8 cellular contexts compared by ENCODE assay signal in the genomic region with DNA sequence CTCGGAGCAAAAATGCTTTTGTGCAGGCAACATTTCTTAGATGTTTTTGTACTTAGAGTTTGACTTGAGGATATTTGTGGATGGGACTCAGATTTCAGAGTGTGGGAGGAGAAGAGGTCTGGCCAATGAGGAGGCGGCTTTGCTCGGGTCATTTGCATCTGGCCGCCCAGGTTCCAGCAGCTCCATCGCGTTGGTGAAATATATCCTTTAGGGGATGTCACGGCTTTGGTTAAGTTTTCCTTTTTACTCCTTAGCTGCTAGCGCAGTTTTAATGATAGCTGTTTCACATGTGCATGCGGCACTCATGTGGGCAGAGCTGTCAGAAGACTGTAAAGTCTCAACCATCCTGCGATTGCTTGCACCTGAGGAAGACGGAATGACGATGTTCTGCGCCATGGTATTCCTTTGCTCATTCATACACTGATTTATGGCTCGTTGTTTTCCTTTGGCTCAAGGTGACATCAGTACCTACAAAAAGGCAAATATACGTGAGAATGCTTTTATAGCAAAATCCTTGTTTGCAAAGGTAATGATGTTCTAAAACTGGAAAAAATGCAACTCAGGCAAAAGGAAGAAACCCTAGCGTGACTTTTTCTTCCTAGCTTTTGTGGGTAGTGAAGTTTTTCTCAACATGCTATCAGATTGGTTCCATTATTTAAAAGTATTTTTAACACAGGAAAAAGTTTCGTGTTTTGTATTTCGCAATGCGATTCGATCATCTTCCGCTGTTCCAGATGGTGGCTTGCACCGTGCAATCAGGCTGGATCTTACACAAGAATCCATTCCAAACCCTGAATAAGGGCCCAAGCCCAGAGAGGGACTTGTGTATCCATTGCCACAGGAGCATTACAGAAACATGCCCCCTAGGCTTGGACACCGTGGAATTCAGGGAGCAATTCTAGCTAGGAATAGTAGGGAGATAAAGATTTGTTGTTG.
A peak's percentile ranks its signal among the peaks of the same experiment; 100 is the strongest.
DNase-seq lines count a peak whose midpoint lies in the region; ATAC-seq and TF ChIP-seq lines count a peak whose summit lies in the region.

No MANE protein-coding gene starts in this region.

- H2AFZ ChIP-seq in MM.1S (ENCODE audit: low read length) = 0 out of 2 replicates have a peak overlapping the region, but pooled peaks have one; percentile 0

- H3K4me3 ChIP-seq in BJ (ENCODE audit: low read depth, low read length) = peak overlapping the region; percentile 41
- no peak overlapping the region for H3K4me3 ChIP-seq in MM.1S (ENCODE audit: low read length)

- no peaks in the 10 kb centered on the region for H3K27me3 ChIP-seq in BJ (ENCODE audit: control insufficient read depth, insufficient read depth, low read length)
- H3K27me3 ChIP-seq in MM.1S (replicated peaks; ENCODE audit: insufficient read depth, low read length) = no peaks in the 10 kb centered on the region

- no peaks in the 10 kb centered on the region for H4K20me1 ChIP-seq in MM.1S (ENCODE audit: insufficient read depth, low read length)

- CTCF ChIA-PET in BJ (lab: Yijun Ruan, JAX) = interaction anchor here (0.7 to 2.1 kb wide), 7 partner anchors 10 to 167 kb away, joined by 3 to 9 read pairs (median 3); no protein-coding TSS in a partner anchor
- CTCF ChIA-PET in activated CD8-positive, alpha-beta T cell treated with anti-CD3 and anti-CD28 coated beads for 36 hours (lab: Charles Lee) = interaction anchor here (0.7 to 0.9 kb wide), 2 partner anchors 9 to 49 kb away, joined by 3 read pairs; no protein-coding TSS in a partner anchor

- H3K9me2 ChIP-seq in MM.1S (replicated peaks; ENCODE audit: insufficient read depth, low read length) = no peaks in the 10 kb centered on the region

- no peak overlapping the region for H3K27ac ChIP-seq in MM.1S (ENCODE audit: low read length)

- H3K27me3 Mint-ChIP-seq in activated CD8-positive, alpha-beta T cell treated with anti-CD3 and anti-CD28 coated beads for 36 hours = peaks cover 12% of the 10 kb centered on the region

- intact Hi-C loops in Right ventricle myocardium inferior (cut with DNase I) = no loop called here
- intact Hi-C loops in activated CD8-positive, alpha-beta T cell treated with anti-CD3 and anti-CD28 coated beads for 36 hours (cut with micrococcal nuclease) = no loop called here

- H3K9ac ChIP-seq in MM.1S (ENCODE audit: low read length) = no peak overlapping the region

- H3K36me3 Mint-ChIP-seq in activated CD8-positive, alpha-beta T cell treated with anti-CD3 and anti-CD28 coated beads for 36 hours (ENCODE audit: low read depth) = no peaks in the 10 kb centered on the region

- H3K9me3 Mint-ChIP-seq in activated CD8-positive, alpha-beta T cell treated with anti-CD3 and anti-CD28 coated beads for 36 hours = no peaks in the 10 kb centered on the region

- H3K27ac Mint-ChIP-seq in activated CD8-positive, alpha-beta T cell treated with anti-CD3 and anti-CD28 coated beads for 36 hours = no peak overlapping the region

- H3K4me1 Mint-ChIP-seq in activated CD8-positive, alpha-beta T cell treated with anti-CD3 and anti-CD28 coated beads for 36 hours (ENCODE audit: low read depth) = no peaks in the 10 kb centered on the region

- H3K36me3 ChIP-seq in BJ (ENCODE audit: control insufficient read depth, insufficient read depth, low read length) (no peaks in the 10 kb centered on the region), MM.1S (replicated peaks; ENCODE audit: insufficient read depth, low read length) (no peaks in the 10 kb centered on the region)

- peak; percentile 8; the same call in 1 of the 2 replicates for TF ChIP-seq CTCF in BJ (IDR thresholded peaks at IDR 0.05; ENCODE audit: insufficient read depth, low read depth, low read length)
- TF ChIP-seq CTCF in MM.1S (IDR thresholded peaks at IDR 0.05; ENCODE audit: low read length) = no peak
- no peak for TF ChIP-seq CTCF in activated CD8-positive, alpha-beta T cell treated with anti-CD3 and anti-CD28 coated beads for 36 hours (IDR thresholded peaks at IDR 0.05)

- H3F3A ChIP-seq in MM.1S (ENCODE audit: insufficient read depth, low read length) = no peaks in the 10 kb centered on the region

- H3K4me3 Mint-ChIP-seq in activated CD8-positive, alpha-beta T cell treated with anti-CD3 and anti-CD28 coated beads for 36 hours = no peak overlapping the region

- peak; percentile 97 for ATAC-seq in Right ventricle myocardium inferior
- ATAC-seq in activated CD8-positive, alpha-beta T cell treated with anti-CD3 and anti-CD28 coated beads for 36 hours = no peak

- POLR2A ChIA-PET in BJ (lab: Charles Lee) = no interaction called here
- POLR2A ChIA-PET in activated CD8-positive, alpha-beta T cell treated with anti-CD3 and anti-CD28 coated beads for 36 hours (lab: Charles Lee) = interaction anchor here (0.9 kb wide), 1 partner anchor 56 kb away, joined by 3 read pairs; no protein-coding TSS in a partner anchor

- no peaks in the 10 kb centered on the region for H3K4me1 ChIP-seq in MM.1S (ENCODE audit: low read length)

- no peaks in the 10 kb centered on the region for H3K9me3 ChIP-seq in MM.1S (replicated peaks; ENCODE audit: insufficient read depth, low read length)

- no peaks in the 10 kb centered on the region for H3K79me2 ChIP-seq in MM.1S (ENCODE audit: low read length)

- DNase-seq in BJ (ENCODE audit: low read depth) (peak; percentile 91), MM.1S (peak; percentile 29), UCSD-AML1 (lab: John Stamatoyannopoulos, UW; ENCODE audit: unreplicated experiment) (peak; percentile 29), Right ventricle myocardium inferior (ENCODE audit: missing footprints) (peak; percentile 81), non-pigmented ciliary epithelial cell (ENCODE audit: low read depth) (peak; percentile 77), occipital lobe (lab: John Stamatoyannopoulos, UW) (no peak)
- no peak for DNase-seq in stimulated activated naive CD4-positive, alpha-beta T cell (lab: John Stamatoyannopoulos, UW)
- no peak for DNase-seq in activated CD8-positive, alpha-beta T cell treated with anti-CD3 and anti-CD28 coated beads for 36 hours

- H3K4me2 ChIP-seq in MM.1S (ENCODE audit: low read depth, low read length) = peak overlapping the region; percentile 13; the same call in 1 of the 2 replicates

Comparison
In these comparisons a context has a peak if more than half of its experiments do, and no peak if none do; other contexts are left out.
1. DNase-seq: peak in BJ (single experiment), MM.1S (single experiment), UCSD-AML1 (single experiment), Right ventricle myocardium inferior (single experiment) and non-pigmented ciliary epithelial cell (single experiment); none in stimulated activated naive CD4-positive, alpha-beta T cell (0 of 6), occipital lobe (single experiment) and activated CD8-positive, alpha-beta T cell treated with anti-CD3 and anti-CD28 coated beads for 36 hours (single experiment).